1 cellular context compared by ENCODE assay signal in the genomic region with DNA sequence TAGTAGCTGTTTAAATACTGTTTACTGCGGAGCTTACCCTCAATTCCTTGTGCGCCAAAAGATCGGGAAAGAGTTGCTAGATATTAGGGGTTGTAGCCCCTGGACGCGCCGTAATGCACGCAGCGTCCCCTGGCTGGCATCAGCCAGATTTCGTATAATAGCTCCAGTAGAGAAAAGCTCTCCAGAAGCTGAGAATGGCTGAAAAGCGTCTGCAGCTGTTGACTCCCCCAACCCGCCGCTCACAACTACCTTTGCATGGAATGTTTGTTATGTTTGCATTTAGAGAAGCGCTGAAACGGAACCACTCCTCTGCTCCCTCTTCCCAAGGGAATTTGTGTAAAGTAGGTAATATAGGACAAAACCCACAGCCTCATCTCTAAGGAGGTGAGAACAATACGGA.
TF ChIP-seq lines count a peak whose summit lies in the region.

No MANE protein-coding gene starts in this region.

TF ChIP-seq in GM23338, 12 proteins besides CTCF, POLR2A, EP300 and RAD21 (continued from another document):
- TF ChIP-seq, protein P1, sequence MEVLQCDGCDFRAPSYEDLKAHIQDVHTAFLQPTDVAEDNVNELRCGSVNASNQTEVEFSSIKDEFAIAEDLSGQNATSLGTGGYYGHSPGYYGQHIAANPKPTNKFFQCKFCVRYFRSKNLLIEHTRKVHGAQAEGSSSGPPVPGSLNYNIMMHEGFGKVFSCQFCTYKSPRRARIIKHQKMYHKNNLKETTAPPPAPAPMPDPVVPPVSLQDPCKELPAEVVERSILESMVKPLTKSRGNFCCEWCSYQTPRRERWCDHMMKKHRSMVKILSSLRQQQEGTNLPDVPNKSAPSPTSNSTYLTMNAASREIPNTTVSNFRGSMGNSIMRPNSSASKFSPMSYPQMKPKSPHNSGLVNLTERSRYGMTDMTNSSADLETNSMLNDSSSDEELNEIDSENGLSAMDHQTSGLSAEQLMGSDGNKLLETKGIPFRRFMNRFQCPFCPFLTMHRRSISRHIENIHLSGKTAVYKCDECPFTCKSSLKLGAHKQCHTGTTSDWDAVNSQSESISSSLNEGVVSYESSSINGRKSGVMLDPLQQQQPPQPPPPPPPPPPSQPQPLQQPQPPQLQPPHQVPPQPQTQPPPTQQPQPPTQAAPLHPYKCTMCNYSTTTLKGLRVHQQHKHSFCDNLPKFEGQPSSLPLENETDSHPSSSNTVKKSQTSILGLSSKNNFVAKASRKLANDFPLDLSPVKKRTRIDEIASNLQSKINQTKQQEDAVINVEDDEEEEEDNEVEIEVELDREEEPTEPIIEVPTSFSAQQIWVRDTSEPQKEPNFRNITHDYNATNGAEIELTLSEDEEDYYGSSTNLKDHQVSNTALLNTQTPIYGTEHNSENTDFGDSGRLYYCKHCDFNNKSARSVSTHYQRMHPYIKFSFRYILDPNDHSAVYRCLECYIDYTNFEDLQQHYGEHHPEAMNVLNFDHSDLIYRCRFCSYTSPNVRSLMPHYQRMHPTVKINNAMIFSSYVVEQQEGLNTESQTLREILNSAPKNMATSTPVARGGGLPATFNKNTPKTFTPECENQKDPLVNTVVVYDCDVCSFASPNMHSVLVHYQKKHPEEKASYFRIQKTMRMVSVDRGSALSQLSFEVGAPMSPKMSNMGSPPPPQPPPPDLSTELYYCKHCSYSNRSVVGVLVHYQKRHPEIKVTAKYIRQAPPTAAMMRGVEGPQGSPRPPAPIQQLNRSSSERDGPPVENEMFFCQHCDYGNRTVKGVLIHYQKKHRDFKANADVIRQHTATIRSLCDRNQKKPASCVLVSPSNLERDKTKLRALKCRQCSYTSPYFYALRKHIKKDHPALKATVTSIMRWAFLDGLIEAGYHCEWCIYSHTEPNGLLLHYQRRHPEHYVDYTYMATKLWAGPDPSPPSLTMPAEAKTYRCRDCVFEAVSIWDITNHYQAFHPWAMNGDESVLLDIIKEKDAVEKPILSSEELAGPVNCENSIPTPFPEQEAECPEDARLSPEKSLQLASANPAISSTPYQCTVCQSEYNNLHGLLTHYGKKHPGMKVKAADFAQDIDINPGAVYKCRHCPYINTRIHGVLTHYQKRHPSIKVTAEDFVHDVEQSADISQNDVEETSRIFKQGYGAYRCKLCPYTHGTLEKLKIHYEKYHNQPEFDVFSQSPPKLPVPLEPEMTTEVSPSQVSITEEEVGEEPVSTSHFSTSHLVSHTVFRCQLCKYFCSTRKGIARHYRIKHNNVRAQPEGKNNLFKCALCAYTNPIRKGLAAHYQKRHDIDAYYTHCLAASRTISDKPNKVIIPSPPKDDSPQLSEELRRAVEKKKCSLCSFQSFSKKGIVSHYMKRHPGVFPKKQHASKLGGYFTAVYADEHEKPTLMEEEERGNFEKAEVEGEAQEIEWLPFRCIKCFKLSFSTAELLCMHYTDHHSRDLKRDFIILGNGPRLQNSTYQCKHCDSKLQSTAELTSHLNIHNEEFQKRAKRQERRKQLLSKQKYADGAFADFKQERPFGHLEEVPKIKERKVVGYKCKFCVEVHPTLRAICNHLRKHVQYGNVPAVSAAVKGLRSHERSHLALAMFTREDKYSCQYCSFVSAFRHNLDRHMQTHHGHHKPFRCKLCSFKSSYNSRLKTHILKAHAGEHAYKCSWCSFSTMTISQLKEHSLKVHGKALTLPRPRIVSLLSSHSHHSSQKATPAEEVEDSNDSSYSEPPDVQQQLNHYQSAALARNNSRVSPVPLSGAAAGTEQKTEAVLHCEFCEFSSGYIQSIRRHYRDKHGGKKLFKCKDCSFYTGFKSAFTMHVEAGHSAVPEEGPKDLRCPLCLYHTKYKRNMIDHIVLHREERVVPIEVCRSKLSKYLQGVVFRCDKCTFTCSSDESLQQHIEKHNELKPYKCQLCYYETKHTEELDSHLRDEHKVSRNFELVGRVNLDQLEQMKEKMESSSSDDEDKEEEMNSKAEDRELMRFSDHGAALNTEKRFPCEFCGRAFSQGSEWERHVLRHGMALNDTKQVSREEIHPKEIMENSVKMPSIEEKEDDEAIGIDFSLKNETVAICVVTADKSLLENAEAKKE (CRISPR knock-in tag; IDR thresholded peaks at IDR 0.05), result no peak
- TF ChIP-seq EZH2 (IDR thresholded peaks at IDR 0.05; ENCODE audit: low read depth, unreplicated experiment) (no peak), ZNF114 (CRISPR knock-in tag; IDR thresholded peaks at IDR 0.05) (no peak)
- TF ChIP-seq, protein P2, sequence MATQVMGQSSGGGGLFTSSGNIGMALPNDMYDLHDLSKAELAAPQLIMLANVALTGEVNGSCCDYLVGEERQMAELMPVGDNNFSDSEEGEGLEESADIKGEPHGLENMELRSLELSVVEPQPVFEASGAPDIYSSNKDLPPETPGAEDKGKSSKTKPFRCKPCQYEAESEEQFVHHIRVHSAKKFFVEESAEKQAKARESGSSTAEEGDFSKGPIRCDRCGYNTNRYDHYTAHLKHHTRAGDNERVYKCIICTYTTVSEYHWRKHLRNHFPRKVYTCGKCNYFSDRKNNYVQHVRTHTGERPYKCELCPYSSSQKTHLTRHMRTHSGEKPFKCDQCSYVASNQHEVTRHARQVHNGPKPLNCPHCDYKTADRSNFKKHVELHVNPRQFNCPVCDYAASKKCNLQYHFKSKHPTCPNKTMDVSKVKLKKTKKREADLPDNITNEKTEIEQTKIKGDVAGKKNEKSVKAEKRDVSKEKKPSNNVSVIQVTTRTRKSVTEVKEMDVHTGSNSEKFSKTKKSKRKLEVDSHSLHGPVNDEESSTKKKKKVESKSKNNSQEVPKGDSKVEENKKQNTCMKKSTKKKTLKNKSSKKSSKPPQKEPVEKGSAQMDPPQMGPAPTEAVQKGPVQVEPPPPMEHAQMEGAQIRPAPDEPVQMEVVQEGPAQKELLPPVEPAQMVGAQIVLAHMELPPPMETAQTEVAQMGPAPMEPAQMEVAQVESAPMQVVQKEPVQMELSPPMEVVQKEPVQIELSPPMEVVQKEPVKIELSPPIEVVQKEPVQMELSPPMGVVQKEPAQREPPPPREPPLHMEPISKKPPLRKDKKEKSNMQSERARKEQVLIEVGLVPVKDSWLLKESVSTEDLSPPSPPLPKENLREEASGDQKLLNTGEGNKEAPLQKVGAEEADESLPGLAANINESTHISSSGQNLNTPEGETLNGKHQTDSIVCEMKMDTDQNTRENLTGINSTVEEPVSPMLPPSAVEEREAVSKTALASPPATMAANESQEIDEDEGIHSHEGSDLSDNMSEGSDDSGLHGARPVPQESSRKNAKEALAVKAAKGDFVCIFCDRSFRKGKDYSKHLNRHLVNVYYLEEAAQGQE (IDR thresholded peaks at IDR 0.05; ENCODE audit: unreplicated experiment), result no peak
